20 cellular contexts compared by ENCODE assay signal in genomic region chr6:83308833-83309232, GRCh38.
"Had no signal": no experiment of that assay in that cellular context is flagged by ENCODE, and none has a peak within 500 bp of the region (broad histone marks: within the 10 kb centered on the region; RNA-seq: fewer than 3 reads in every experiment).

No MANE protein-coding gene starts in this region.

- H3K36me3 Mint-ChIP-seq: activated naive CD4-positive, alpha-beta T cell treated with anti-CD3 and anti-CD28 coated beads, Interleukin-2, amount 50 U/mL, for 24 hours; stimulated activated effector memory CD8-positive, alpha-beta T cell treated with anti-CD3 and anti-CD28 coated beads, Interleukin-12 subunit alpha, Interleukin-12 subunit beta, amount 100 ng/mL, for 72 hours; T-cell had no signal

- H3K9me3 ChIP-seq: ascending aorta, gastroesophageal sphincter, heart right ventricle, sigmoid colon, thoracic aorta, upper lobe of right lung had no signal

- H3K27ac ChIP-seq: ascending aorta, gastroesophageal sphincter, heart right ventricle, sigmoid colon, thoracic aorta, upper lobe of right lung had no signal

- H3K4me3 ChIP-seq: ascending aorta, gastroesophageal sphincter, heart right ventricle, sigmoid colon, thoracic aorta, upper lobe of right lung had no signal

- H3K9me3 Mint-ChIP-seq: activated CD4-positive, alpha-beta T cell treated with anti-CD3 and anti-CD28 coated beads, Interleukin-2, amount 10 ng/mL, durations not matched to agents 24 days and 14 days; activated CD8-positive, alpha-beta T cell treated with anti-CD3 and anti-CD28 coated beads for 36 hours; activated naive CD4-positive, alpha-beta T cell treated with anti-CD3 and anti-CD28 coated beads, Interleukin-2, amount 50 U/mL, for 24 hours; activated T-cell treated with anti-CD3 and anti-CD28 coated beads, Interleukin-2, amount 50 U/mL, for 24 hours; activated T-helper 2 cell treated with anti-CD3 and anti-CD28 coated beads, Interferon-gamma antibody, Interleukin-2, Interleukin-4, amounts not matched to agents 10 μg/mL and 5 μg/mL and 100 μg/mL, durations not matched to agents 14 hours and 24 hours and 36 hours; endodermal cell; nephron progenitor cell; stimulated activated effector memory CD8-positive, alpha-beta T cell treated with anti-CD3 and anti-CD28 coated beads, Interleukin-12 subunit alpha, Interleukin-12 subunit beta, amount 100 ng/mL, for 72 hours; T-cell had no signal

- H3K27ac Mint-ChIP-seq: activated CD4-positive, alpha-beta T cell treated with anti-CD3 and anti-CD28 coated beads, Interleukin-2, amount 10 ng/mL, durations not matched to agents 24 days and 14 days; activated CD8-positive, alpha-beta T cell treated with anti-CD3 and anti-CD28 coated beads for 36 hours; activated naive CD4-positive, alpha-beta T cell treated with anti-CD3 and anti-CD28 coated beads, Interleukin-2, amount 50 U/mL, for 24 hours; activated T-cell treated with anti-CD3 and anti-CD28 coated beads, Interleukin-2, amount 50 U/mL, for 24 hours; activated T-helper 2 cell treated with anti-CD3 and anti-CD28 coated beads, Interferon-gamma antibody, Interleukin-2, Interleukin-4, amounts not matched to agents 10 μg/mL and 5 μg/mL and 100 μg/mL, durations not matched to agents 14 hours and 24 hours and 36 hours; endodermal cell; stimulated activated effector memory CD8-positive, alpha-beta T cell treated with anti-CD3 and anti-CD28 coated beads, Interleukin-12 subunit alpha, Interleukin-12 subunit beta, amount 100 ng/mL, for 72 hours had no signal

- H3K27me3 Mint-ChIP-seq: activated naive CD4-positive, alpha-beta T cell treated with anti-CD3 and anti-CD28 coated beads, Interleukin-2, amount 50 U/mL, for 24 hours had no signal

- H3K4me1 ChIP-seq: ascending aorta, gastroesophageal sphincter, heart right ventricle, sigmoid colon, upper lobe of right lung had no signal

- H3K27me3 ChIP-seq: ascending aorta, gastroesophageal sphincter, heart right ventricle, sigmoid colon, upper lobe of right lung had no signal

- DNase-seq: activated CD4-positive, alpha-beta T cell treated with anti-CD3 and anti-CD28 coated beads, Interleukin-2, amount 10 ng/mL, durations not matched to agents 24 days and 14 days; activated CD8-positive, alpha-beta T cell treated with anti-CD3 and anti-CD28 coated beads for 36 hours; activated T-cell treated with anti-CD3 and anti-CD28 coated beads, Interleukin-2, amount 50 U/mL, for 24 hours; endodermal cell; heart right ventricle; mesendoderm; nephron progenitor cell; nucleus accumbens; sigmoid colon; SK-N-SH; stimulated activated CD4-positive, alpha-beta T cell treated with anti-CD3 and anti-CD28 coated beads, Interleukin-4, amount 100 ng/mL, for 24 hours; T-helper 9 cell; upper lobe of right lung had no signal

- H3K4me1 Mint-ChIP-seq: activated CD4-positive, alpha-beta T cell treated with anti-CD3 and anti-CD28 coated beads, Interleukin-2, amount 10 ng/mL, durations not matched to agents 24 days and 14 days; activated naive CD4-positive, alpha-beta T cell treated with anti-CD3 and anti-CD28 coated beads, Interleukin-2, amount 50 U/mL, for 24 hours; endodermal cell had no signal

- H3K4me3 Mint-ChIP-seq: activated CD4-positive, alpha-beta T cell treated with anti-CD3 and anti-CD28 coated beads, Interleukin-2, amount 10 ng/mL, durations not matched to agents 24 days and 14 days; activated CD8-positive, alpha-beta T cell treated with anti-CD3 and anti-CD28 coated beads for 36 hours; activated naive CD4-positive, alpha-beta T cell treated with anti-CD3 and anti-CD28 coated beads, Interleukin-2, amount 50 U/mL, for 24 hours; activated T-cell treated with anti-CD3 and anti-CD28 coated beads, Interleukin-2, amount 50 U/mL, for 24 hours; endodermal cell; nephron progenitor cell; stimulated activated effector memory CD8-positive, alpha-beta T cell treated with anti-CD3 and anti-CD28 coated beads, Interleukin-12 subunit alpha, Interleukin-12 subunit beta, amount 100 ng/mL, for 72 hours; T-cell had no signal

- H3K36me3 ChIP-seq: ascending aorta, heart right ventricle, sigmoid colon, thoracic aorta, upper lobe of right lung had no signal

- ATAC-seq: activated CD8-positive, alpha-beta T cell treated with anti-CD3 and anti-CD28 coated beads for 36 hours; gastroesophageal sphincter; heart right ventricle; stimulated activated effector memory CD8-positive, alpha-beta T cell treated with anti-CD3 and anti-CD28 coated beads, Interleukin-12 subunit alpha, Interleukin-12 subunit beta, amount 100 ng/mL, for 72 hours; upper lobe of right lung had no signal
